Comparison of ENCODE assay signal across 32 cellular contexts in the genomic region with DNA sequence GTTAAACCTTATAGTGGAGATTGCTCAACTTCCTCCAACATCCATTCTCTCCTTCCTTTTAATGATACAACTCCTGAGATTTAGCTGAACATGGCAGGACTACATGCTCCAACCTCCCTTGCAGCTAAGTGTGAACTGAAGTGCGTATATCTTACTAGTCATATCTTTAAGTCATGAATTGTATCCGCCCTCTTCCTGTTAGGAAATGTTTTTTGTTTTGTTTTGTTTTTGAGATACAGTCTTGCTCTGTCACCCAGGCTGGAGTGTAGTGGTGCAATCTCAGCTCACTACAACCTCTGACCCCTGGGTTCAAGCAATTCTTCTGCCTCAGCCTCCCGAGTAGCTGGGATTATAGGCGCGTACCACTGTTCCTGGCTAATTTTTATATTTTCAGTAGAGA.
"Had no signal": no experiment of that assay in that cellular context is flagged by ENCODE, and none has a peak within 500 bp of the region (broad histone marks: within the 10 kb centered on the region; RNA-seq: fewer than 3 reads in every experiment).

No MANE protein-coding gene starts in this region.

- H3K4me1 ChIP-seq: adrenal gland, ascending aorta, left ventricle myocardium inferior, prostate gland, uterus had no signal

- H3K4me3 ChIP-seq: adrenal gland, ascending aorta, left ventricle myocardium inferior, lung, mucosa of descending colon, ovary, prostate gland, skin epidermis, uterus had no signal

- H3K36me3 Mint-ChIP-seq: activated naive CD8-positive, alpha-beta T cell treated with anti-CD3 and anti-CD28 coated beads for 36 hours; brain; stimulated activated memory B cell treated with anti-CD40 and anti-IgM and Interleukin-4, amounts not matched to agents 10 μg/mL and 1 μg/mL and 100 μg/mL, for 72 hours; T-cell; type B pancreatic cell had no signal

- H3K4me3 Mint-ChIP-seq: activated naive CD4-positive, alpha-beta T cell treated with anti-CD3 and anti-CD28 coated beads for 36 hours; activated naive CD8-positive, alpha-beta T cell treated with anti-CD3 and anti-CD28 coated beads for 36 hours; brain; nephron; stimulated activated memory B cell treated with anti-CD40 and anti-IgM and Interleukin-4, amounts not matched to agents 10 μg/mL and 1 μg/mL and 100 μg/mL, for 72 hours; stimulated activated naive CD8-positive, alpha-beta T cell treated with anti-CD3 and anti-CD28 coated beads, Interleukin-15, amount 100 ng/mL, for 72 hours; T-cell; T-helper 2 cell treated with Interferon-gamma antibody and Interleukin-4, amounts not matched to agents 5 μg/mL and 100 μg/mL, for 36 hours; type B pancreatic cell had no signal

- H3K27me3 ChIP-seq: adrenal gland, ascending aorta, ovary, uterus had no signal

- H3K4me1 Mint-ChIP-seq: activated naive CD8-positive, alpha-beta T cell treated with anti-CD3 and anti-CD28 coated beads for 36 hours; brain; stimulated activated memory B cell treated with anti-CD40 and anti-IgM and Interleukin-4, amounts not matched to agents 10 μg/mL and 1 μg/mL and 100 μg/mL, for 72 hours; stimulated activated naive CD8-positive, alpha-beta T cell treated with anti-CD3 and anti-CD28 coated beads, Interleukin-15, amount 100 ng/mL, for 72 hours; T-cell had no signal

- ATAC-seq: esophagus mucosa; sciatic nerve; stimulated activated memory B cell treated with anti-CD40 and anti-IgM and Interleukin-4, amounts not matched to agents 10 μg/mL and 1 μg/mL and 100 μg/mL, for 72 hours; stimulated activated naive CD8-positive, alpha-beta T cell treated with anti-CD3 and anti-CD28 coated beads, Interleukin-15, amount 100 ng/mL, for 72 hours; T-cell had no signal

- H3K27ac Mint-ChIP-seq: activated naive CD4-positive, alpha-beta T cell treated with anti-CD3 and anti-CD28 coated beads for 36 hours; activated naive CD8-positive, alpha-beta T cell treated with anti-CD3 and anti-CD28 coated beads for 36 hours; brain; nephron; stimulated activated memory B cell treated with anti-CD40 and anti-IgM and Interleukin-4, amounts not matched to agents 10 μg/mL and 1 μg/mL and 100 μg/mL, for 72 hours; stimulated activated naive CD8-positive, alpha-beta T cell treated with anti-CD3 and anti-CD28 coated beads, Interleukin-15, amount 100 ng/mL, for 72 hours; T-cell; T-helper 2 cell treated with Interferon-gamma antibody and Interleukin-4, amounts not matched to agents 5 μg/mL and 100 μg/mL, for 36 hours; type B pancreatic cell had no signal

- H3K27ac ChIP-seq: adrenal gland, ascending aorta, left ventricle myocardium inferior, ovary, prostate gland, skin epidermis, uterus, VCaP had no signal

- DNase-seq: activated CD4-positive, alpha-beta T cell treated with anti-CD3 and anti-CD28 coated beads for 4 hours; activated CD4-positive, alpha-beta T cell treated with anti-CD3 and anti-CD28 coated beads, Interleukin-2, amount 50 U/mL, for 4 hours; activated effector memory CD4-positive, alpha-beta T cell treated with anti-CD3 and anti-CD28 coated beads, Interleukin-2, amount 50 U/mL, for 16 hours; activated naive CD4-positive, alpha-beta T cell treated with anti-CD3 and anti-CD28 coated beads for 36 hours; activated naive CD8-positive, alpha-beta T cell treated with anti-CD3 and anti-CD28 coated beads for 36 hours; activated T-cell treated with anti-CD3 and anti-CD28 coated beads for 4 hours; adrenal gland; cortex of kidney; glutamatergic neuron; islet precursor cell; left ventricle myocardium inferior; mucosa of descending colon; ovary; retina; stimulated activated CD4-positive, alpha-beta T cell treated with anti-CD3 and anti-CD28 coated beads, Interleukin-12 subunit alpha, Interleukin-12 subunit beta, amount 100 ng/mL, for 4 hours; stimulated activated CD4-positive, alpha-beta T cell treated with anti-CD3 and anti-CD28 coated beads, Interleukin-4, amount 100 ng/mL, for 24 hours; stimulated activated naive CD8-positive, alpha-beta T cell treated with anti-CD3 and anti-CD28 coated beads, Interleukin-15, amount 100 ng/mL, for 72 hours; substantia nigra; T-cell; uterus had no signal

- H3K36me3 ChIP-seq: adrenal gland, ascending aorta, left ventricle myocardium inferior, ovary, prostate gland, uterus had no signal

- H3K9me3 ChIP-seq: adrenal gland, ascending aorta, left ventricle myocardium inferior, mucosa of descending colon, ovary, prostate gland, uterus had no signal

- H3K9me3 Mint-ChIP-seq: activated naive CD4-positive, alpha-beta T cell treated with anti-CD3 and anti-CD28 coated beads for 36 hours; activated naive CD8-positive, alpha-beta T cell treated with anti-CD3 and anti-CD28 coated beads for 36 hours; nephron; stimulated activated memory B cell treated with anti-CD40 and anti-IgM and Interleukin-4, amounts not matched to agents 10 μg/mL and 1 μg/mL and 100 μg/mL, for 72 hours; stimulated activated naive CD8-positive, alpha-beta T cell treated with anti-CD3 and anti-CD28 coated beads, Interleukin-15, amount 100 ng/mL, for 72 hours; T-cell; T-helper 2 cell treated with Interferon-gamma antibody and Interleukin-4, amounts not matched to agents 5 μg/mL and 100 μg/mL, for 36 hours; type B pancreatic cell had no signal

- H3K27me3 Mint-ChIP-seq: brain had no signal
